8 cellular contexts compared by ENCODE assay signal in genomic region chr10:98134431-98135221, GRCh38. TPM values are rescaled to one million over a fixed set of nuclear protein-coding genes. Genes with fewer than 3 reads are reported as not detected.
DNase-seq lines count a peak whose midpoint lies in the region; ATAC-seq and TF ChIP-seq lines count a peak whose summit lies in the region.

TSS of gene R3HCC1L (plus strand) at chr10:98134657. CDS start at chr10:98208115, 73,458 bp downstream.

- H3K36me3 ChIP-seq in KOPT-K1 (ENCODE audit: insufficient read depth, low read length): no peaks in the 10 kb centered on the region

- ATAC-seq in GM21825 (IDR thresholded peaks at IDR 0.05; ENCODE audit: unreplicated experiment): peak; percentile 85
- ATAC-seq in naive thymus-derived CD8-positive, alpha-beta T cell: peak; percentile 90 to 94
- ATAC-seq in stimulated activated naive B cell treated with anti-CD40 and anti-IgM and Interleukin-4, amounts not matched to agents 10 μg/mL and 1 μg/mL and 100 μg/mL, for 72 hours (replicated peaks): peak; percentile 90 to 92

- no peak for TF ChIP-seq CTCF in fibroblast of mammary gland (conservative IDR thresholded peaks at IDR 0.05; ENCODE audit: control insufficient read depth, insufficient read depth, low read depth, low read length)

- peak within 1 kb of the TSS; percentile 79 to 96 (median 90) for H3K4me3 Mint-ChIP-seq in naive thymus-derived CD8-positive, alpha-beta T cell
- H3K4me3 Mint-ChIP-seq in stimulated activated naive B cell treated with anti-CD40 and anti-IgM and Interleukin-4, amounts not matched to agents 10 μg/mL and 1 μg/mL and 100 μg/mL, for 72 hours: peak within 1 kb of the TSS; percentile 90 to 98

- peak; percentile 90 for DNase-seq in Daoy (ENCODE audit: low read depth)
- DNase-seq in RKO (ENCODE audit: low spot score): peak; percentile 93
- peak; percentile 90 to 91 for DNase-seq in activated T-helper 1 cell treated with anti-CD3 and anti-CD28 coated beads, Interleukin-2, amount 50 U/mL, for 16 hours (ENCODE audit: low read depth in 1 of 2, low spot score in 1 of 2)
- peak; percentile 82 for DNase-seq in fibroblast of mammary gland (ENCODE audit: low read depth)
- peak; percentile 86 to 93 (median 90) for DNase-seq in naive thymus-derived CD8-positive, alpha-beta T cell
- peak; percentile 94 for DNase-seq in stimulated activated naive B cell treated with anti-CD40 and anti-IgM and Interleukin-4, amounts not matched to agents 10 μg/mL and 1 μg/mL and 100 μg/mL, for 72 hours

- H3K36me3 Mint-ChIP-seq in naive thymus-derived CD8-positive, alpha-beta T cell: peaks cover 0 to 5% (median 0%) of the 10 kb centered on the region in 3 donors
- H3K36me3 Mint-ChIP-seq in stimulated activated naive B cell treated with anti-CD40 and anti-IgM and Interleukin-4, amounts not matched to agents 10 μg/mL and 1 μg/mL and 100 μg/mL, for 72 hours: peaks cover 2 to 6% of the 10 kb centered on the region in 2 donors

- H3K27ac Mint-ChIP-seq in naive thymus-derived CD8-positive, alpha-beta T cell: peak within 1 kb of the TSS; percentile 91 to 99 (median 98)
- peak within 1 kb of the TSS; percentile 93 for H3K27ac Mint-ChIP-seq in stimulated activated naive B cell treated with anti-CD40 and anti-IgM and Interleukin-4, amounts not matched to agents 10 μg/mL and 1 μg/mL and 100 μg/mL, for 72 hours

- POLR2A ChIA-PET in naive thymus-derived CD8-positive, alpha-beta T cell (lab: Charles Lee): interaction anchor here (0.6 to 1.1 kb wide), 6 partner anchors 10 to 1297 kb away, joined by 3 to 5 read pairs (median 3); partner anchors contain the start of genes AVPI1 and ZFYVE27

- H3K27me3 Mint-ChIP-seq in naive thymus-derived CD8-positive, alpha-beta T cell: peaks cover 0 to 1% (median 0%) of the 10 kb centered on the region in 5 donors
- H3K27me3 Mint-ChIP-seq in stimulated activated naive B cell treated with anti-CD40 and anti-IgM and Interleukin-4, amounts not matched to agents 10 μg/mL and 1 μg/mL and 100 μg/mL, for 72 hours: no peaks in the 10 kb centered on the region

- H3K9me3 Mint-ChIP-seq in naive thymus-derived CD8-positive, alpha-beta T cell: peaks cover 0 to 4% (median 0%) of the 10 kb centered on the region in 9 donors
- H3K9me3 Mint-ChIP-seq in stimulated activated naive B cell treated with anti-CD40 and anti-IgM and Interleukin-4, amounts not matched to agents 10 μg/mL and 1 μg/mL and 100 μg/mL, for 72 hours: peaks cover 0 to 3% of the 10 kb centered on the region in 2 donors

- H3K27ac ChIP-seq in KOPT-K1 (ENCODE audit: low read depth, low read length, poor library complexity, severe bottlenecking): peak within 1 kb of the TSS; percentile 95

- H3K4me1 Mint-ChIP-seq in naive thymus-derived CD8-positive, alpha-beta T cell: peaks cover 14 to 64% (median 43%) of the 10 kb centered on the region in 4 donors
- peaks cover 27 to 45% of the 10 kb centered on the region in 2 donors for H3K4me1 Mint-ChIP-seq in stimulated activated naive B cell treated with anti-CD40 and anti-IgM and Interleukin-4, amounts not matched to agents 10 μg/mL and 1 μg/mL and 100 μg/mL, for 72 hours

- peaks cover 12% of the 10 kb centered on the region for H3K9me3 ChIP-seq in KOPT-K1 (ENCODE audit: insufficient read depth, low read length, poor library complexity, severe bottlenecking)

- H3K4me3 ChIP-seq in fibroblast of mammary gland (ENCODE audit: control insufficient read depth, low read depth, low read length): peak within 1 kb of the TSS; percentile 93

RNA-seq across cellular contexts. Expression of gene R3HCC1L, which starts in this region (rescaled TPM):
- total RNA-seq in Daoy (2014; rRNA removed; shearing (Covaris generic)): 11.8 and 14.0 TPM in 2 replicates
- total RNA-seq in naive thymus-derived CD8-positive, alpha-beta T cell: 10 to 100 TPM; 27.0 to 28.8 TPM
- 10 to 100 TPM in 2 of 3 donors, 1 to 10 TPM in 1; 7.3 to 14.2 (median 11.4) TPM for polyA plus RNA-seq in naive thymus-derived CD8-positive, alpha-beta T cell

Comparison
In these comparisons a context has a peak if more than half of its experiments do, and no peak if none do; other contexts are left out.
1. Peak in every context shown above with its lines: DNase-seq, ATAC-seq, H3K4me3 ChIP-seq and H3K27ac ChIP-seq.